Comparison of ENCODE assay signal across 1 cellular context in genomic region chrX:15683193-15683592, GRCh38.
A peak's percentile ranks its signal among the peaks of the same experiment; 100 is the strongest.
TF ChIP-seq lines count a peak whose summit lies in the region.

No MANE protein-coding gene starts in this region.

TF ChIP-seq in K562, 482 proteins besides CTCF, POLR2A, EP300 and RAD21:
- TF ChIP-seq ZBTB2 (IDR thresholded peaks at IDR 0.05), result no peak
- TF ChIP-seq KDM1A (IDR thresholded peaks at IDR 0.05), result peak; percentile 62 to 66; a peak in 3 of 4 replicates
- TF ChIP-seq DPF2 (IDR thresholded peaks at IDR 0.05), result 0 out of 2 replicates have a peak, but pooled peaks have one; percentile 36
- TF ChIP-seq E2F6 (IDR thresholded peaks at IDR 0.05; ENCODE audit: borderline replicate concordance in 1 of 2, extremely low read depth in 1 of 2, insufficient read depth in 1 of 2, insufficient read length in 1 of 2, low read depth in 1 of 2, low read length in 1 of 2, poor library complexity in 1 of 2, severe bottlenecking in 1 of 2), result no peak
- peak; percentile 81 for TF ChIP-seq TAL1 (IDR thresholded peaks at IDR 0.05)
- peak; percentile 73 for TF ChIP-seq ARID1B (IDR thresholded peaks at IDR 0.05)
- TF ChIP-seq KLF6 (CRISPR knock-in tag; IDR thresholded peaks at IDR 0.05; ENCODE audit: borderline replicate concordance), result no peak
- no peak for TF ChIP-seq TBL1XR1 (IDR thresholded peaks at IDR 0.05; ENCODE audit: low read length in 2 of 2)
- TF ChIP-seq CTCFL (IDR thresholded peaks at IDR 0.05; ENCODE audit: borderline replicate concordance, insufficient read depth, low read depth, low read length, poor library complexity, severe bottlenecking), result no peak
- TF ChIP-seq TEAD4 (IDR thresholded peaks at IDR 0.05; ENCODE audit: low read length), result peak; percentile 89
- no peak for TF ChIP-seq TEAD4 (CRISPR knock-in tag; IDR thresholded peaks at IDR 0.05; ENCODE audit: borderline replicate concordance)
- peak in 1 of 2 experiments; percentile 82; a peak in 2 of 4 replicates for TF ChIP-seq RCOR1 (IDR thresholded peaks at IDR 0.05; ENCODE audit: borderline replicate concordance in 1 of 2, low read depth in 2 of 2, low read length in 2 of 2)
- peak; percentile 69; the same call in 1 of the 2 replicates for TF ChIP-seq PML (IDR thresholded peaks at IDR 0.05; ENCODE audit: low read length)
- peak; percentile 23; the same call in 1 of the 2 replicates for TF ChIP-seq SMARCE1 (IDR thresholded peaks at IDR 0.05)
- peak; percentile 83 for TF ChIP-seq CBFA2T3 (IDR thresholded peaks at IDR 0.05)
- TF ChIP-seq RREB1 (CRISPR knock-in tag; IDR thresholded peaks at IDR 0.05), result no peak
- TF ChIP-seq TCF3 (CRISPR knock-in tag; IDR thresholded peaks at IDR 0.05), result peak; percentile 59
- TF ChIP-seq NR0B1 (IDR thresholded peaks at IDR 0.05; ENCODE audit: partially characterized antibody), result no peak
- no peak for TF ChIP-seq PBX2 (CRISPR knock-in tag; IDR thresholded peaks at IDR 0.05; ENCODE audit: low read depth)
- TF ChIP-seq PBX2 (tag; conservative IDR thresholded peaks at IDR 0.05; ENCODE audit: low read depth), result 0 out of 2 replicates have a peak, but pooled peaks have one; percentile 9
- no peak for TF ChIP-seq GTF2A2 (tag; IDR thresholded peaks at IDR 0.05)
- 0 out of 2 replicates have a peak, but pooled peaks have one; percentile 42 for TF ChIP-seq ZNF766 (CRISPR knock-in tag; conservative IDR thresholded peaks at IDR 0.05)
- TF ChIP-seq NCOR1 (IDR thresholded peaks at IDR 0.05), result peak; percentile 41; the same call in 1 of the 2 replicates
- TF ChIP-seq ZNF431 (CRISPR knock-in tag; IDR thresholded peaks at IDR 0.05), result no peak
- no peak for TF ChIP-seq ASH1L (IDR thresholded peaks at IDR 0.05; ENCODE audit: borderline replicate concordance, low read depth, partially characterized antibody)
- peak; percentile 74 for TF ChIP-seq KLF16 (IDR thresholded peaks at IDR 0.05)
- no peak for TF ChIP-seq ZNF324 (CRISPR knock-in tag; IDR thresholded peaks at IDR 0.05)
- no peak for TF ChIP-seq NFATC3 (IDR thresholded peaks at IDR 0.05)
- no peak for TF ChIP-seq MTA1 (IDR thresholded peaks at IDR 0.05; ENCODE audit: borderline replicate concordance)
- TF ChIP-seq SP1 (CRISPR knock-in tag; IDR thresholded peaks at IDR 0.05), result no peak
- TF ChIP-seq HSF4 (CRISPR knock-in tag; IDR thresholded peaks at IDR 0.05; ENCODE audit: borderline replicate concordance), result no peak
- peak; percentile 69 for TF ChIP-seq MEIS2 (IDR thresholded peaks at IDR 0.05; ENCODE audit: partially characterized antibody)
- no peak for TF ChIP-seq ZBTB1 (CRISPR knock-in tag; IDR thresholded peaks at IDR 0.05; ENCODE audit: borderline replicate concordance, low read depth)
- peak; percentile 20; the same call in 1 of the 2 replicates for TF ChIP-seq STAT5A (IDR thresholded peaks at IDR 0.05; ENCODE audit: borderline replicate concordance, low read length)
- peak; percentile 53; the same call in 1 of the 2 replicates for TF ChIP-seq MTA2 (IDR thresholded peaks at IDR 0.05; ENCODE audit: low read depth)
- no peak for TF ChIP-seq RAD51 (IDR thresholded peaks at IDR 0.05; ENCODE audit: borderline replicate concordance, low read depth)
- TF ChIP-seq CBFA2T2 (conservative IDR thresholded peaks at IDR 0.05), result peak; percentile 73
- TF ChIP-seq DIDO1 (tag; IDR thresholded peaks at IDR 0.05; ENCODE audit: low read depth), result no peak
- TF ChIP-seq SOX6 (IDR thresholded peaks at IDR 0.05), result 0 out of 2 replicates have a peak, but pooled peaks have one; percentile 12
